ENCODE assay signal across 17 cellular contexts in genomic region chr14:49727171-49727570, GRCh38. TPM values are rescaled to one million over a fixed set of nuclear protein-coding genes. Genes with fewer than 3 reads are reported as not detected.
DNase-seq lines count a peak whose midpoint lies in the region; ATAC-seq, FAIRE-seq and TF ChIP-seq lines count a peak whose summit lies in the region.
"Had no signal": no experiment of that assay in that cellular context is flagged by ENCODE, and none has a peak within 500 bp of the region (broad histone marks: within the 10 kb centered on the region; RNA-seq: fewer than 3 reads in every experiment).

No MANE protein-coding gene starts in this region.

- POLR2A ChIA-PET in HCT116 (lab: Charles Lee), result no interaction called here

- peaks cover 0 to 4% of the 10 kb centered on the region in 2 donors for H3K9me3 Mint-ChIP-seq in stimulated activated naive CD8-positive, alpha-beta T cell treated with anti-CD3 and anti-CD28 coated beads, Interleukin-15, amount 100 ng/mL, for 72 hours
- H3K9me3 Mint-ChIP-seq: CD8-positive, alpha-beta T cell; H9 had no signal

- no peak overlapping the region for H3K4me3 ChIP-seq in HCT116 (replicated peaks in 1 of 2; ENCODE audit: low read depth in 1 of 2, low read length in 2 of 2)
- H3K4me3 ChIP-seq: BLaER1 treated with 17β-estradiol and CSF1 and Interleukin-3, amounts not matched to agents 10 nM and 100 nM had no signal

- H3K9me2 ChIP-seq in HCT116 (ENCODE audit: insufficient read depth), result no peaks in the 10 kb centered on the region

- H3K27ac ChIP-seq in HCT116 (ENCODE audit: low read depth, low read length), result no peak overlapping the region
- H3K27ac ChIP-seq: BLaER1 treated with 17β-estradiol and CSF1 and Interleukin-3, amounts not matched to agents 10 nM and 100 nM; HL-60 had no signal

- RAD21 ChIA-PET in HCT116 (lab: Charles Lee; ENCODE audit: low non-redundant PET in 1 of 2, low total read pairs in 2 of 2, uncharacterized antibody in 2 of 2, unreplicated experiment in 2 of 2), result no interaction called here

- H3K27me3 ChIP-seq in HCT116 (ENCODE audit: insufficient read depth, low read length), result no peaks in the 10 kb centered on the region
- H3K27me3 ChIP-seq: BLaER1 treated with 17β-estradiol and CSF1 and Interleukin-3, amounts not matched to agents 10 nM and 100 nM had no signal

- H3K4me1 Mint-ChIP-seq in stimulated activated naive CD8-positive, alpha-beta T cell treated with anti-CD3 and anti-CD28 coated beads, Interleukin-15, amount 100 ng/mL, for 72 hours, result no peaks in the 10 kb centered on the region
- H3K4me1 Mint-ChIP-seq: B cell, H9 had no signal

- CTCF ChIA-PET in HCT116 (lab: Charles Lee), result no interaction called here

- no peak for TF ChIP-seq RAD21 in HCT116 (IDR thresholded peaks at IDR 0.05; ENCODE audit: low read depth)

- H3K79me2 ChIP-seq in HCT116 (ENCODE audit: insufficient read depth, low read length), result no peaks in the 10 kb centered on the region

- H3K4me1 ChIP-seq in HCT116 (ENCODE audit: control insufficient read depth in 1 of 2, insufficient read depth in 2 of 2, low read length in 2 of 2), result no peaks in the 10 kb centered on the region
- H3K4me1 ChIP-seq: BLaER1 treated with 17β-estradiol and CSF1 and Interleukin-3, amounts not matched to agents 10 nM and 100 nM had no signal

- FAIRE-seq in GM12891 (lab: Jason Lieb, UNC), result peak; percentile 9
- FAIRE-seq: G401.6 had no signal

- no peaks in the 10 kb centered on the region for H3K36me3 ChIP-seq in HCT116 (ENCODE audit: control insufficient read depth in 1 of 2, insufficient read depth in 2 of 2, low read length in 2 of 2)

- no peak overlapping the region for H3K4me2 ChIP-seq in HCT116 (ENCODE audit: low read length)
- H3K4me2 ChIP-seq: BLaER1 treated with 17β-estradiol and CSF1 and Interleukin-3, amounts not matched to agents 10 nM and 100 nM had no signal

- DNase-seq in GM12891 (ENCODE audit: insufficient read length, low spot score) (no peak), HCT116 (ENCODE audit: low read depth, low spot score) (no peak), foreskin melanocyte (peak; percentile 3), pons (ENCODE audit: low spot score) (peak; percentile 23), DMS 273 treated with DMSO at 0.1 percent for 48 hours (lab: John Stamatoyannopoulos, UW) (no peak)
- DNase-seq in activated CD4-positive, alpha-beta T cell treated with anti-CD3 and anti-CD28 coated beads for 4 hours, result no peak
- DNase-seq in stimulated activated naive CD8-positive, alpha-beta T cell treated with anti-CD3 and anti-CD28 coated beads, Interleukin-15, amount 100 ng/mL, for 72 hours, result no peak
- DNase-seq: CD8-positive, alpha-beta T cell; GOT3; H9; IMR-90; KBM-7 had no signal

- no peaks in the 10 kb centered on the region for H3K9me3 ChIP-seq in HCT116 (ENCODE audit: control insufficient read depth in 1 of 2, insufficient read depth in 1 of 2, low read depth in 1 of 2, low read length in 2 of 2)

- BruUV-seq in HCT116 (replicated peaks; lab: Mats Ljungman, UMichigan), result no TSS peak

- H2AFZ ChIP-seq in HCT116 (ENCODE audit: low read depth, low read length, poor library complexity, severe bottlenecking), result no peak overlapping the region

- no peak for TF ChIP-seq POLR2A in GM12891 (IDR thresholded peaks at IDR 0.05; ENCODE audit: low read depth, low read length)
- TF ChIP-seq POLR2A in HCT116 (IDR thresholded peaks at IDR 0.05; ENCODE audit: borderline replicate concordance, extremely low read depth, insufficient read depth, insufficient read length), result no peak

- H3K4me3 Mint-ChIP-seq in stimulated activated naive CD8-positive, alpha-beta T cell treated with anti-CD3 and anti-CD28 coated beads, Interleukin-15, amount 100 ng/mL, for 72 hours, result no peak overlapping the region
- H3K4me3 Mint-ChIP-seq: B cell; CD8-positive, alpha-beta T cell; H9 had no signal

- TF ChIP-seq CTCF in HCT116 (IDR thresholded peaks at IDR 0.05 in 2 of 3, conservative IDR thresholded peaks at IDR 0.05 in 1 of 3; ENCODE audit: borderline replicate concordance in 1 of 3, insufficient read depth in 1 of 3, low read depth in 2 of 3, low read length in 2 of 3), result no peak

- H3K27ac Mint-ChIP-seq in stimulated activated naive CD8-positive, alpha-beta T cell treated with anti-CD3 and anti-CD28 coated beads, Interleukin-15, amount 100 ng/mL, for 72 hours, result no peak overlapping the region
- H3K27ac Mint-ChIP-seq: B cell; CD8-positive, alpha-beta T cell; H9 had no signal

- H3K9ac ChIP-seq in HCT116 (ENCODE audit: low read length), result no peak overlapping the region
- H3K9ac ChIP-seq: BLaER1 treated with 17β-estradiol and CSF1 and Interleukin-3, amounts not matched to agents 10 nM and 100 nM had no signal

- H3K27me3 Mint-ChIP-seq in stimulated activated naive CD8-positive, alpha-beta T cell treated with anti-CD3 and anti-CD28 coated beads, Interleukin-15, amount 100 ng/mL, for 72 hours, result no peaks in the 10 kb centered on the region
- H3K27me3 Mint-ChIP-seq: B cell had no signal

- H4K20me1 ChIP-seq in HCT116 (ENCODE audit: insufficient read depth), result no peaks in the 10 kb centered on the region
- H4K20me1 ChIP-seq: BLaER1 treated with 17β-estradiol and CSF1 and Interleukin-3, amounts not matched to agents 10 nM and 100 nM had no signal

- intact Hi-C loops in HCT116 (cut with micrococcal nuclease), result no loop called here

- peak; percentile 52 for ATAC-seq in HCT116
- ATAC-seq in stimulated activated naive CD8-positive, alpha-beta T cell treated with anti-CD3 and anti-CD28 coated beads, Interleukin-15, amount 100 ng/mL, for 72 hours, result no peak
- ATAC-seq: CD8-positive, alpha-beta T cell had no signal

TF ChIP-seq in GM12891, 5 proteins besides CTCF, POLR2A, EP300 and RAD21:
- TF ChIP-seq PAX5 (IDR thresholded peaks at IDR 0.05; ENCODE audit: insufficient read depth, low read length, severe bottlenecking) (no peak), POU2F2 (IDR thresholded peaks at IDR 0.05; ENCODE audit: low read depth, low read length) (no peak), TAF1 (IDR thresholded peaks at IDR 0.05; ENCODE audit: low read depth, low read length) (no peak), SPI1 (IDR thresholded peaks at IDR 0.05; ENCODE audit: low read depth, low read length) (no peak), POLR2AphosphoS5 (IDR thresholded peaks at IDR 0.05; ENCODE audit: low read depth, low read length) (no peak)

TF ChIP-seq in HCT116, 20 proteins besides CTCF, POLR2A, EP300 and RAD21:
- TF ChIP-seq ZNF274 (IDR thresholded peaks at IDR 0.05; ENCODE audit: low read depth, low read length) (no peak), EZH2 (IDR thresholded peaks at IDR 0.05) (no peak), YY1 (IDR thresholded peaks at IDR 0.05; ENCODE audit: extremely low read depth, insufficient replicate concordance, low read depth, low read length) (no peak), ZFX (IDR thresholded peaks at IDR 0.05) (no peak), TCF7L2 (IDR thresholded peaks at IDR 0.05; ENCODE audit: borderline replicate concordance, extremely low read depth, insufficient read depth, insufficient read length) (no peak), ELF1 (IDR thresholded peaks at IDR 0.05; ENCODE audit: borderline replicate concordance, low read depth) (no peak), MAX (IDR thresholded peaks at IDR 0.05) (no peak), POLR2AphosphoS5 (IDR thresholded peaks at IDR 0.05; ENCODE audit: low read depth, low read length) (no peak), SIN3A (IDR thresholded peaks at IDR 0.05; ENCODE audit: low read depth) (no peak), SRF (IDR thresholded peaks at IDR 0.05; ENCODE audit: low read depth) (no peak), EZH2phosphoT487 (IDR thresholded peaks at IDR 0.05; ENCODE audit: borderline replicate concordance) (no peak), FOSL1 (IDR thresholded peaks at IDR 0.05; ENCODE audit: low read depth) (no peak), EGR1 (IDR thresholded peaks at IDR 0.05; ENCODE audit: low read depth) (no peak), CBX3 (IDR thresholded peaks at IDR 0.05; ENCODE audit: low read depth) (no peak), ATF3 (IDR thresholded peaks at IDR 0.05) (no peak)

RNA-seq across cellular contexts. Expression of gene KLHDC1, which starts 34.3 kb away (rescaled TPM):
- polyA plus RNA-seq in GM12891 (2012; ENCODE audit: low read depth, missing spikeins), result 0.82 TPM
- 0.98 TPM for total RNA-seq in HCT116 (2021; ENCODE audit: unreplicated experiment)
- polyA plus RNA-seq in HCT116 (2012), result 0.26 and 0.32 TPM in 2 replicates
- total RNA-seq: H9, HT1080 had no signal

RNA-seq across cellular contexts. Expression of gene POLE2, which starts 39.2 kb away (rescaled TPM):
- 11.9 TPM for polyA plus RNA-seq in GM12891 (2012; ENCODE audit: low read depth, missing spikeins)
- total RNA-seq in HCT116 (2021; ENCODE audit: unreplicated experiment), result 24.5 TPM
- polyA plus RNA-seq in HCT116 (2012), result 10.5 and 15.4 TPM in 2 replicates

RNA-seq across cellular contexts. Expression of gene KLHDC2, which starts 40.8 kb away (rescaled TPM):
- 15.8 TPM for polyA plus RNA-seq in GM12891 (2012; ENCODE audit: low read depth, missing spikeins)
- total RNA-seq in HCT116 (2021; ENCODE audit: unreplicated experiment), result 26.4 TPM
- 21.2 and 21.6 TPM in 2 replicates for polyA plus RNA-seq in HCT116 (2012)

Comparison
In these comparisons a context has a peak if more than half of its experiments do, and no peak if none do; other contexts are left out.
1. DNase-seq: peak in foreskin melanocyte (single experiment) and pons (single experiment); none in GM12891 (single experiment), HCT116 (single experiment), activated CD4-positive, alpha-beta T cell treated with anti-CD3 and anti-CD28 coated beads for 4 hours (0 of 2), DMS 273 treated with DMSO at 0.1 percent for 48 hours (single experiment) and stimulated activated naive CD8-positive, alpha-beta T cell treated with anti-CD3 and anti-CD28 coated beads, Interleukin-15, amount 100 ng/mL, for 72 hours (0 of 2).